ENCODE assay signal across 20 cellular contexts in genomic region chr15:69340243-69340991, GRCh38. TPM values are rescaled to one million over a fixed set of nuclear protein-coding genes. Genes with fewer than 3 reads are reported as not detected.
"Had no signal": no experiment of that assay in that cellular context is flagged by ENCODE, and none has a peak within 500 bp of the region (broad histone marks: within the 10 kb centered on the region; RNA-seq: fewer than 3 reads in every experiment).

No MANE protein-coding gene starts in this region.

- H3K4me3 ChIP-seq: adrenal gland, colonic mucosa, lung, mucosa of descending colon, right lobe of liver had no signal

- DNase-seq: activated CD4-positive, alpha-beta T cell treated with anti-CD3 and anti-CD28 coated beads for 4 hours; activated naive CD4-positive, alpha-beta T cell treated with anti-CD3 and anti-CD28 coated beads, Interleukin-2, amount 10 ng/mL, durations not matched to agents 7 days and 5 days; activated T-cell treated with anti-CD3 and anti-CD28 coated beads for 4 hours; adrenal gland; colonic mucosa; effector memory CD4-positive, alpha-beta T cell; hypothalamus; left cardiac atrium; mucosa of descending colon; naive thymus-derived CD8-positive, alpha-beta T cell; nucleus accumbens; right lobe of liver; stimulated activated naive B cell treated with anti-CD40 and anti-IgM and Interleukin-4, amounts not matched to agents 10 μg/mL and 1 μg/mL and 100 μg/mL, for 72 hours; substantia nigra; trophoblast cell had no signal

- H3K27me3 ChIP-seq: adrenal gland, colonic mucosa, right lobe of liver had no signal

- H3K9me3 Mint-ChIP-seq: activated naive CD4-positive, alpha-beta T cell treated with anti-CD3 and anti-CD28 coated beads, Interleukin-2, amount 10 ng/mL, durations not matched to agents 7 days and 5 days; activated T-helper 2 cell treated with anti-CD3 and anti-CD28 coated beads, Interferon-gamma antibody, Interleukin-2, Interleukin-4, amounts not matched to agents 10 μg/mL and 5 μg/mL and 100 μg/mL, durations not matched to agents 14 hours and 24 hours and 36 hours had no signal

- H3K9me3 ChIP-seq: adrenal gland, colonic mucosa, right lobe of liver had no signal

- H3K36me3 Mint-ChIP-seq: activated naive CD4-positive, alpha-beta T cell treated with anti-CD3 and anti-CD28 coated beads, Interleukin-2, amount 10 ng/mL, durations not matched to agents 7 days and 5 days; stimulated activated naive B cell treated with anti-CD40 and anti-IgM and Interleukin-4, amounts not matched to agents 10 μg/mL and 1 μg/mL and 100 μg/mL, for 72 hours had no signal

- H3K4me3 Mint-ChIP-seq: activated naive CD4-positive, alpha-beta T cell treated with anti-CD3 and anti-CD28 coated beads, Interleukin-2, amount 10 ng/mL, durations not matched to agents 7 days and 5 days; naive thymus-derived CD8-positive, alpha-beta T cell; stimulated activated naive B cell treated with anti-CD40 and anti-IgM and Interleukin-4, amounts not matched to agents 10 μg/mL and 1 μg/mL and 100 μg/mL, for 72 hours had no signal

- H3K4me1 Mint-ChIP-seq: naive thymus-derived CD8-positive, alpha-beta T cell; stimulated activated naive B cell treated with anti-CD40 and anti-IgM and Interleukin-4, amounts not matched to agents 10 μg/mL and 1 μg/mL and 100 μg/mL, for 72 hours had no signal

- H3K27ac ChIP-seq: adrenal gland, colonic mucosa, right lobe of liver had no signal

- ATAC-seq: left cardiac atrium; mucosa of descending colon; naive thymus-derived CD8-positive, alpha-beta T cell; stimulated activated naive B cell treated with anti-CD40 and anti-IgM and Interleukin-4, amounts not matched to agents 10 μg/mL and 1 μg/mL and 100 μg/mL, for 72 hours had no signal

- H3K27me3 Mint-ChIP-seq: progenitor cell of endocrine pancreas had no signal

- H3K36me3 ChIP-seq: adrenal gland, colonic mucosa, right lobe of liver had no signal

- H3K4me1 ChIP-seq: colonic mucosa, right lobe of liver had no signal

- H3K27ac Mint-ChIP-seq: activated naive CD4-positive, alpha-beta T cell treated with anti-CD3 and anti-CD28 coated beads, Interleukin-2, amount 10 ng/mL, durations not matched to agents 7 days and 5 days; activated T-helper 2 cell treated with anti-CD3 and anti-CD28 coated beads, Interferon-gamma antibody, Interleukin-2, Interleukin-4, amounts not matched to agents 10 μg/mL and 5 μg/mL and 100 μg/mL, durations not matched to agents 14 hours and 24 hours and 36 hours; naive thymus-derived CD8-positive, alpha-beta T cell; progenitor cell of endocrine pancreas; stimulated activated naive B cell treated with anti-CD40 and anti-IgM and Interleukin-4, amounts not matched to agents 10 μg/mL and 1 μg/mL and 100 μg/mL, for 72 hours had no signal

RNA-seq across cellular contexts. Expression of gene PAQR5, which starts 41.7 kb away (rescaled TPM):
- total RNA-seq: activated T-helper 2 cell treated with anti-CD3 and anti-CD28 coated beads, Interferon-gamma antibody, Interleukin-2, Interleukin-4, amounts not matched to agents 10 μg/mL and 5 μg/mL and 100 μg/mL, durations not matched to agents 14 hours and 24 hours and 36 hours; glomerular endothelial cell; naive thymus-derived CD8-positive, alpha-beta T cell; T-helper 2 cell treated with Interferon-gamma antibody and Interleukin-4, amounts not matched to agents 100 ng/mL and 5 ng/mL, for 36 hours had no signal
- polyA plus RNA-seq: naive thymus-derived CD8-positive, alpha-beta T cell had no signal
